ENCODE assay signal across 8 cellular contexts in genomic region chr18:74290831-74291770, GRCh38.
DNase-seq lines count a peak whose midpoint lies in the region; ATAC-seq and TF ChIP-seq lines count a peak whose summit lies in the region.

No MANE protein-coding gene starts in this region.

- H3K4me3 ChIP-seq in AG09309 (ENCODE audit: control insufficient read depth, low read depth, low read length) (peak overlapping the region; percentile 67), muscle layer of duodenum (ENCODE audit: low read depth in 1 of 2, low read length in 2 of 2) (peak overlapping the region; percentile 80 to 97)

- no peaks in the 10 kb centered on the region for H3K9me3 ChIP-seq in muscle layer of duodenum (ENCODE audit: control insufficient read depth in 1 of 2, low read length in 2 of 2)

- no peak for DNase-seq in AG09309 (ENCODE audit: low read depth)
- DNase-seq in RWPE1 (ENCODE audit: low spot score), result peak; percentile 34
- DNase-seq in effector memory CD8-positive, alpha-beta T cell, result peak in 1 of 3 experiments; percentile 8
- DNase-seq in SW 1271 (lab: John Stamatoyannopoulos, UW), result no peak
- no peak for DNase-seq in HK-2 (ENCODE audit: unreplicated experiment)

- CTCF ChIA-PET in RWPE1 (lab: Yijun Ruan, JAX), result interaction anchor here (0.6 to 0.7 kb wide), 3 partner anchors 10 to 83 kb away, joined by 3 to 4 read pairs (median 4); no protein-coding TSS in a partner anchor

- peak overlapping the region; percentile 85 to 91 for H3K27ac Mint-ChIP-seq in effector memory CD8-positive, alpha-beta T cell

- peak overlapping the region in 1 of 2 donors; percentile 90 for H3K4me3 Mint-ChIP-seq in effector memory CD8-positive, alpha-beta T cell

- ATAC-seq in GM21526 (IDR thresholded peaks at IDR 0.05; ENCODE audit: low FRiP score, unreplicated experiment), result peak; percentile 1
- ATAC-seq in effector memory CD8-positive, alpha-beta T cell (replicated peaks), result no peak
- ATAC-seq in HG02623 (IDR thresholded peaks at IDR 0.05; ENCODE audit: unreplicated experiment), result no peak

- peaks cover 14 to 16% of the 10 kb centered on the region in 2 donors for H3K4me1 ChIP-seq in muscle layer of duodenum (ENCODE audit: control insufficient read depth in 1 of 2, insufficient read depth in 2 of 2, low read length in 2 of 2)

- H3K27me3 Mint-ChIP-seq in effector memory CD8-positive, alpha-beta T cell, result no peaks in the 10 kb centered on the region

- peak overlapping the region; percentile 61; the same call in 1 of the 2 replicates for H3K27ac ChIP-seq in RWPE1
- peak overlapping the region; percentile 82 for H3K27ac ChIP-seq in muscle layer of duodenum (ENCODE audit: low read length)

- H3K27me3 ChIP-seq in muscle layer of duodenum (ENCODE audit: low read depth, low read length), result no peaks in the 10 kb centered on the region

- peaks cover 11% of the 10 kb centered on the region for H3K36me3 Mint-ChIP-seq in effector memory CD8-positive, alpha-beta T cell (ENCODE audit: insufficient read depth)

- POLR2A ChIA-PET in RWPE1 (lab: Yijun Ruan, JAX; ENCODE audit: low non-redundant PET), result no interaction called here

- TF ChIP-seq CTCF in AG09309 (IDR thresholded peaks at IDR 0.05; ENCODE audit: control insufficient read depth, insufficient read depth, low read depth, low read length, missing control alignments) (no peak), RWPE1 (conservative IDR thresholded peaks at IDR 0.05; ENCODE audit: low read depth) (no peak; the same call in 1 of the 2 replicates)

- H3K36me3 ChIP-seq in muscle layer of duodenum (ENCODE audit: control insufficient read depth in 1 of 2, insufficient read depth in 2 of 2, low read length in 2 of 2), result no peaks in the 10 kb centered on the region

- no peaks in the 10 kb centered on the region for H3K9me3 Mint-ChIP-seq in effector memory CD8-positive, alpha-beta T cell

- H3K4me1 Mint-ChIP-seq in effector memory CD8-positive, alpha-beta T cell (ENCODE audit: low read depth in 2 of 2), result peaks cover 10 to 12% of the 10 kb centered on the region in 2 donors
